8 cellular contexts compared by ENCODE assay signal in genomic region chr13:106619688-106620555, GRCh38. TPM values are rescaled to one million over a fixed set of nuclear protein-coding genes. Genes with fewer than 3 reads are reported as not detected.
DNase-seq lines count a peak whose midpoint lies in the region; ATAC-seq, FAIRE-seq and TF ChIP-seq lines count a peak whose summit lies in the region.

No MANE protein-coding gene starts in this region.

- intact Hi-C loops in ascending aorta (cut with DNase I), result loop anchor here (2.0 to 5.0 kb wide), 3 partner anchors 83 to 502 kb away; no protein-coding TSS in a partner anchor

- no peaks in the 10 kb centered on the region for H3K27me3 ChIP-seq in ascending aorta
- no peaks in the 10 kb centered on the region for H3K27me3 ChIP-seq in hepatocyte
- no peaks in the 10 kb centered on the region for H3K27me3 ChIP-seq in small intestine (ENCODE audit: control insufficient read depth in 2 of 2, insufficient read depth in 2 of 2, low read length in 2 of 2)

- FAIRE-seq in small intestine (lab: Jason Lieb, UNC), result no peak

- no peaks in the 10 kb centered on the region for H3K9me3 ChIP-seq in ascending aorta
- H3K9me3 ChIP-seq in hepatocyte (ENCODE audit: low read depth), result no peaks in the 10 kb centered on the region
- H3K9me3 ChIP-seq in small intestine (ENCODE audit: control insufficient read depth, low read depth), result no peaks in the 10 kb centered on the region

- ATAC-seq in GM21515 (IDR thresholded peaks at IDR 0.05; ENCODE audit: unreplicated experiment), result peak; percentile 99
- ATAC-seq in HG03575 (IDR thresholded peaks at IDR 0.05; ENCODE audit: extremely low read depth, insufficient number of reproducible peaks, low FRiP score, unreplicated experiment), result peak; percentile 94

- no peaks in the 10 kb centered on the region for H3K79me2 ChIP-seq in hepatocyte

- H3K36me3 ChIP-seq in ascending aorta (no peaks in the 10 kb centered on the region), hepatocyte (replicated peaks; ENCODE audit: insufficient read depth, low read depth) (no peaks in the 10 kb centered on the region), small intestine (ENCODE audit: control insufficient read depth in 2 of 2, insufficient read depth in 2 of 2, low read length in 2 of 2) (no peaks in the 10 kb centered on the region)

- peak overlapping the region; percentile 66 for H3K4me2 ChIP-seq in hepatocyte

- H3K9me2 ChIP-seq in hepatocyte (replicated peaks; ENCODE audit: insufficient read depth), result no peaks in the 10 kb centered on the region

- WGBS in hepatocyte (ENCODE audit: low lambda C conversion rate, missing lambda C conversion rate), result 36% methylated on average over 10 of the region's 10 CpGs
- WGBS in small intestine, 3 donors, result 11 to 26% (median 18%) methylated on average over 10 of the region's 10 CpGs

- H3K4me1 ChIP-seq in ascending aorta (no peaks in the 10 kb centered on the region), hepatocyte (ENCODE audit: insufficient read depth) (peaks cover 5% of the 10 kb centered on the region), small intestine (ENCODE audit: control insufficient read depth in 2 of 2, insufficient read depth in 1 of 2, low read depth in 1 of 2, low read length in 1 of 2) (peaks cover 0 to 7% of the 10 kb centered on the region in 2 donors)

- H3K4me3 ChIP-seq in ascending aorta (no peak overlapping the region), hepatocyte (no peak overlapping the region), small intestine (ENCODE audit: low read depth in 1 of 2, low read length in 2 of 2) (no peak overlapping the region)

- peak; percentile 1 for DNase-seq in activated CD8-positive, alpha-beta memory T cell treated with anti-CD3 and anti-CD28 coated beads, Interleukin-2, amount 50 U/mL, for 1 hour (ENCODE audit: extremely low read depth)
- no peak for DNase-seq in activated CD8-positive, alpha-beta memory T cell treated with anti-CD3 and anti-CD28 coated beads, Interleukin-2, amount 50 U/mL, for 4 hours
- peak; percentile 49 for DNase-seq in NCI-H748 treated with DMSO at 0.1 percent for 48 hours (lab: John Stamatoyannopoulos, UW)
- DNase-seq in ascending aorta (ENCODE audit: low spot score in 2 of 2), result no peak
- peak; percentile 84 for DNase-seq in hepatocyte (ENCODE audit: low spot score)
- peak; percentile 72 for DNase-seq in small intestine

- H2AFZ ChIP-seq in hepatocyte, result peak overlapping the region; percentile 8

- H3K27ac ChIP-seq in ascending aorta (no peak overlapping the region), hepatocyte (no peak overlapping the region), small intestine (ENCODE audit: low read depth in 1 of 2, low read length in 1 of 2) (no peak overlapping the region)

- no peaks in the 10 kb centered on the region for H4K20me1 ChIP-seq in hepatocyte (ENCODE audit: insufficient read depth, poor library complexity, severe bottlenecking)

- TF ChIP-seq CTCF in ascending aorta (IDR thresholded peaks at IDR 0.05) (peak; percentile 47 to 76 (median 69)), hepatocyte (IDR thresholded peaks at IDR 0.05; ENCODE audit: poor library complexity) (peak; percentile 73)

RNA-seq across cellular contexts. Expression of gene ARGLU1, which starts 52.0 kb away (rescaled TPM):
- total RNA-seq in ascending aorta, result 79.7 TPM
- total RNA-seq in hepatocyte, result 104 and 126 TPM in 2 replicates
- polyA plus RNA-seq in hepatocyte, result 121 and 168 TPM in 2 replicates
- polyA plus RNA-seq in small intestine, result 10 to 100 TPM; 43.8 to 65.8 (median 46.2) TPM

Comparison
In these comparisons a context has a peak if more than half of its experiments do, and no peak if none do; other contexts are left out.
1. DNase-seq: peak in activated CD8-positive, alpha-beta memory T cell treated with anti-CD3 and anti-CD28 coated beads, Interleukin-2, amount 50 U/mL, for 1 hour (single experiment), NCI-H748 treated with DMSO at 0.1 percent for 48 hours (single experiment), hepatocyte (single experiment) and small intestine (single experiment); none in activated CD8-positive, alpha-beta memory T cell treated with anti-CD3 and anti-CD28 coated beads, Interleukin-2, amount 50 U/mL, for 4 hours (single experiment) and ascending aorta (0 of 2).